In the genomic region with DNA sequence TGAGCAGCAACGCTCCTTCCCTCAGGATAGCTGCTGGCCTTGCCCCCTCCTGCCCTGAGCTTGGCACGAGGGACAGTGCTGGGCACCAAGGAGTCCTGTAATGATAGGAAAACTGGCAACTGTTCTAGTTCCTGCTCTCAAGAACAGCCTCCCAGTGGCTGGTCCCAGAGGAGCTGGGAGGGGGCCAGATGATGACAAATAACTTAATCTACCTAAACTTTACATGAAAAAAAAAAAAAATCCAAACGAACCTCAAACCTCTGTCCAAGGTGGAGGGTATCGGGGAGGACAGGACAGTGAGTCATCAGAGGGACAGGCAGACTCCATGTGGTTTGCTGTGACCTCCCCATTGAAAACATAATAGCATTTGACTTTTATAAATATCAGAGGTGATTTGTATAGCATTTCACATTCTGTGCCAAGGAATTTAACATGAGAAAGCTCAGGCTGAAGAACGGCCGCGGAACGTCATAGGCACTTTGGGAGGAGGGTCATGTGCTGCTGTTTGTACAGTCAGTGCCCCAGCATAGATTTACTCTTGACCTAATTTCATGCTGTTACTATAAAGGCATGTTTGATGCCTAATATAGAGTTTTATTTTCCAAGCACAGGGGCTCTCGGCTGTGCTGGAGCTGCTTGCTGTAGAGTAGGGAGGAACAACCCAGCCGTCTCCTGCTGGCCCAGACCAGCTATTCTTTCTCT, we compare ENCODE assay signal across 8 cellular contexts.
DNase-seq lines count a peak whose midpoint lies in the region; ATAC-seq and FAIRE-seq lines count a peak whose summit lies in the region.
"Had no signal": no experiment of that assay in that cellular context is flagged by ENCODE, and none has a peak within 500 bp of the region (broad histone marks: within the 10 kb centered on the region; RNA-seq: fewer than 3 reads in every experiment).

No MANE protein-coding gene starts in this region.

- H3K27ac Mint-ChIP-seq in T-helper 2 cell treated with Interferon-gamma antibody and Interleukin-4, amounts not matched to agents 5 μg/mL and 100 μg/mL, for 36 hours, result no peak overlapping the region
- no peak overlapping the region for H3K27ac Mint-ChIP-seq in T-helper 17 cell

- H3K27me3 Mint-ChIP-seq in T-helper 2 cell treated with Interferon-gamma antibody and Interleukin-4, amounts not matched to agents 5 μg/mL and 100 μg/mL, for 36 hours (ENCODE audit: low read depth), result peaks cover 2% of the 10 kb centered on the region
- no peaks in the 10 kb centered on the region for H3K27me3 Mint-ChIP-seq in T-helper 17 cell

- peak overlapping the region; percentile 58 for H3K27ac ChIP-seq in epithelial cell of prostate

- ATAC-seq in T-helper 17 cell, result no peak

- H3K36me3 Mint-ChIP-seq in T-helper 2 cell treated with Interferon-gamma antibody and Interleukin-4, amounts not matched to agents 5 μg/mL and 100 μg/mL, for 36 hours (ENCODE audit: low read depth), result no peaks in the 10 kb centered on the region
- no peaks in the 10 kb centered on the region for H3K36me3 Mint-ChIP-seq in T-helper 17 cell (ENCODE audit: low read depth)

- no peaks in the 10 kb centered on the region for H3K9me3 ChIP-seq in T-helper 17 cell (ENCODE audit: control insufficient read depth, low read length, poor library complexity, severe bottlenecking)

- peaks cover 15% of the 10 kb centered on the region for H3K4me1 Mint-ChIP-seq in T-helper 2 cell treated with Interferon-gamma antibody and Interleukin-4, amounts not matched to agents 5 μg/mL and 100 μg/mL, for 36 hours (ENCODE audit: low read depth)
- peaks cover 7% of the 10 kb centered on the region for H3K4me1 Mint-ChIP-seq in T-helper 17 cell

- DNase-seq in NCI-H446 treated with DMSO at 0.1 percent for 48 hours (lab: John Stamatoyannopoulos, UW) (peak; percentile 35), epithelial cell of prostate (ENCODE audit: low read depth, low spot score) (peak; percentile 43), myocyte (ENCODE audit: low read depth) (peak; percentile 74), urothelium cell line (ENCODE audit: low spot score) (peak; percentile 75), T-helper 17 cell (no peak), HTR-8/SVneo (ENCODE audit: insufficient read length, low spot score) (no peak)
- DNase-seq in T-helper 2 cell treated with Interferon-gamma antibody and Interleukin-4, amounts not matched to agents 5 μg/mL and 100 μg/mL, for 36 hours (ENCODE audit: low spot score), result no peak
- DNase-seq: NCI-H1417 treated with DMSO at 0.1 percent for 48 hours had no signal

- H3K4me3 Mint-ChIP-seq in T-helper 2 cell treated with Interferon-gamma antibody and Interleukin-4, amounts not matched to agents 5 μg/mL and 100 μg/mL, for 36 hours, result no peak overlapping the region
- H3K4me3 Mint-ChIP-seq in T-helper 17 cell, result no peak overlapping the region

- FAIRE-seq in urothelium cell line (lab: Jason Lieb, UNC), result peak; percentile 84
- no peak for FAIRE-seq in HTR-8/SVneo (lab: Jason Lieb, UNC)

- H3K9me3 Mint-ChIP-seq in T-helper 2 cell treated with Interferon-gamma antibody and Interleukin-4, amounts not matched to agents 5 μg/mL and 100 μg/mL, for 36 hours, result no peaks in the 10 kb centered on the region

Comparison
In these comparisons a context has a peak if more than half of its experiments do, and no peak if none do; other contexts are left out.
1. DNase-seq: peak in NCI-H446 treated with DMSO at 0.1 percent for 48 hours (single experiment), epithelial cell of prostate (single experiment), myocyte (single experiment) and urothelium cell line (single experiment); none in T-helper 2 cell treated with Interferon-gamma antibody and Interleukin-4, amounts not matched to agents 5 μg/mL and 100 μg/mL, for 36 hours (single experiment), T-helper 17 cell (0 of 3) and HTR-8/SVneo (single experiment).